1 cellular context compared by ENCODE assay signal in the genomic region with DNA sequence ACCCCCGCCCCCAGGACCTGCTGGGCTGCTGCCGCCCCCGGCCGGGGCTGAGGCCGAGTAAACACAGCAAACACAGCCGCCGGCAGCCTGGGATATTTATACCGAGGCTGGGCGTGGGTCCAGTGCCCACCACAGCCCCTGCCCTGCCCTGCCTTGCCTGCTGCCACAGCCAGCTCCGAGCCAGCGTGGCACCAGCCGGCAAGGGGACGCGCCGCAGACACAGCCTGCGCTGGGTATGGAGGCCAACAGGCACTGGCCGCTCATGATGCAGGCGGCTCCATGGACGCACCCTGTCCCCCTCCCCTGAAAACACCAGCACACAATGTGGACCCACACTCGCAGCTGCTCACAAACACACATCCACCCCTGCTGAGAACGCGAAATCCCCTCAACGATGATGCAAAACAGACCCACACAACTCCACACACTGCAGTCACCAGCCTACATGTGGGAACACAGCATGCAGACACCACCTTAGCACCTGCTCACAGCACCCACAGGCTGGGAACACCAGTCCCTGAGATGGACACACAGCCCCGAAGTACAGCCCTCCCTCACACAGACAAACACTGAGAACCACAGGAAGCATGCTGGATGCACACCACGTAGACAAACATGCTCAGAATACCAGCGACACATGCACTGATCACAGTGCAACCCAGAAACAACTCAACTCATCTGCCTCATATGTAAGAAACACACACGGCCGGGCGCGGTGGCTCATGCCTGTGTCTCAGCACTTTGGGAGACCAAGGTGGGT.
TF ChIP-seq lines count a peak whose summit lies in the region.

No MANE protein-coding gene starts in this region.

TF ChIP-seq in HepG2, 621 proteins besides CTCF, POLR2A, EP300 and RAD21 (continued from another document):
- no peak for TF ChIP-seq SMAD9 (CRISPR knock-in tag; IDR thresholded peaks at IDR 0.05)
- TF ChIP-seq, protein P1, sequence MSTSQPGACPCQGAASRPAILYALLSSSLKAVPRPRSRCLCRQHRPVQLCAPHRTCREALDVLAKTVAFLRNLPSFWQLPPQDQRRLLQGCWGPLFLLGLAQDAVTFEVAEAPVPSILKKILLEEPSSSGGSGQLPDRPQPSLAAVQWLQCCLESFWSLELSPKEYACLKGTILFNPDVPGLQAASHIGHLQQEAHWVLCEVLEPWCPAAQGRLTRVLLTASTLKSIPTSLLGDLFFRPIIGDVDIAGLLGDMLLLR (CRISPR knock-in tag; IDR thresholded peaks at IDR 0.05), result no peak
- TF ChIP-seq ETV5 (CRISPR knock-in tag; IDR thresholded peaks at IDR 0.05; ENCODE audit: borderline replicate concordance), result peak; percentile 44; the same call in 1 of the 2 replicates
- 0 out of 2 replicates have a peak, but pooled peaks have one; percentile 33 for TF ChIP-seq ZNF235 (CRISPR knock-in tag; IDR thresholded peaks at IDR 0.05; ENCODE audit: borderline replicate concordance)
- TF ChIP-seq ZNF224 (CRISPR knock-in tag; IDR thresholded peaks at IDR 0.05), result no peak
- TF ChIP-seq MXI1 (IDR thresholded peaks at IDR 0.05; ENCODE audit: borderline replicate concordance, low read depth, low read length), result peak; percentile 44; the same call in 1 of the 3 replicates
- TF ChIP-seq GATAD2A (CRISPR knock-in tag; IDR thresholded peaks at IDR 0.05), result peak; percentile 38; the same call in 1 of the 2 replicates
- 0 out of 2 replicates have a peak, but pooled peaks have one; percentile 56 for TF ChIP-seq ZNF343 (CRISPR knock-in tag; IDR thresholded peaks at IDR 0.05)
- no peak for TF ChIP-seq CEBPB (IDR thresholded peaks at IDR 0.05; ENCODE audit: borderline replicate concordance, low read depth, low read length)
- TF ChIP-seq FOXC1 (CRISPR knock-in tag; IDR thresholded peaks at IDR 0.05; ENCODE audit: borderline replicate concordance), result no peak
- TF ChIP-seq ZSCAN20 (CRISPR knock-in tag; IDR thresholded peaks at IDR 0.05; ENCODE audit: borderline replicate concordance), result no peak
- TF ChIP-seq, protein P2, sequence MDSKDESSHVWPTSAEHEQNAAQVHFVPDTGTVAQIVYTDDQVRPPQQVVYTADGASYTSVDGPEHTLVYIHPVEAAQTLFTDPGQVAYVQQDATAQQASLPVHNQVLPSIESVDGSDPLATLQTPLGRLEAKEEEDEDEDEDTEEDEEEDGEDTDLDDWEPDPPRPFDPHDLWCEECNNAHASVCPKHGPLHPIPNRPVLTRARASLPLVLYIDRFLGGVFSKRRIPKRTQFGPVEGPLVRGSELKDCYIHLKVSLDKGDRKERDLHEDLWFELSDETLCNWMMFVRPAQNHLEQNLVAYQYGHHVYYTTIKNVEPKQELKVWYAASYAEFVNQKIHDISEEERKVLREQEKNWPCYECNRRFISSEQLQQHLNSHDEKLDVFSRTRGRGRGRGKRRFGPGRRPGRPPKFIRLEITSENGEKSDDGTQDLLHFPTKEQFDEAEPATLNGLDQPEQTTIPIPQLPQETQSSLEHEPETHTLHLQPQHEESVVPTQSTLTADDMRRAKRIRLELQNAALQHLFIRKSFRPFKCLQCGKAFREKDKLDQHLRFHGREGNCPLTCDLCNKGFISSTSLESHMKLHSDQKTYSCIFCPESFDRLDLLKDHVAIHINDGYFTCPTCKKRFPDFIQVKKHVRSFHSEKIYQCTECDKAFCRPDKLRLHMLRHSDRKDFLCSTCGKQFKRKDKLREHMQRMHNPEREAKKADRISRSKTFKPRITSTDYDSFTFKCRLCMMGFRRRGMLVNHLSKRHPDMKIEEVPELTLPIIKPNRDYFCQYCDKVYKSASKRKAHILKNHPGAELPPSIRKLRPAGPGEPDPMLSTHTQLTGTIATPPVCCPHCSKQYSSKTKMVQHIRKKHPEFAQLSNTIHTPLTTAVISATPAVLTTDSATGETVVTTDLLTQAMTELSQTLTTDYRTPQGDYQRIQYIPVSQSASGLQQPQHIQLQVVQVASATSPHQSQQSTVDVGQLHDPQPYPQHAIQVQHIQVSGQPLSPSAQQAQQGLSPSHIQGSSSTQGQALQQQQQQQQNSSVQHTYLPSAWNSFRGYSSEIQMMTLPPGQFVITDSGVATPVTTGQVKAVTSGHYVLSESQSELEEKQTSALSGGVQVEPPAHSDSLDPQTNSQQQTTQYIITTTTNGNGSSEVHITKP (CRISPR knock-in tag; IDR thresholded peaks at IDR 0.05; ENCODE audit: low read depth), result 0 out of 2 replicates have a peak, but pooled peaks have one; percentile 9
- peak; percentile 38 for TF ChIP-seq HDAC1 (CRISPR knock-in tag; IDR thresholded peaks at IDR 0.05)
- no peak for TF ChIP-seq ZBTB1 (CRISPR knock-in tag; IDR thresholded peaks at IDR 0.05; ENCODE audit: borderline replicate concordance)
- TF ChIP-seq ZNF292 (CRISPR knock-in tag; IDR thresholded peaks at IDR 0.05; ENCODE audit: borderline replicate concordance, low read depth), result no peak
- peak; percentile 52 for TF ChIP-seq SRSF1 (optimal IDR thresholded peaks at IDR 0.05; ENCODE audit: low read depth, low read length)
- peak; percentile 21; the same call in 1 of the 2 replicates for TF ChIP-seq FOXK1 (CRISPR knock-in tag; IDR thresholded peaks at IDR 0.05; ENCODE audit: borderline replicate concordance, low read depth)
- TF ChIP-seq FOXA1 (IDR thresholded peaks at IDR 0.05), result no peak
- TF ChIP-seq FOXA1 (CRISPR knock-in tag; IDR thresholded peaks at IDR 0.05), result peak; percentile 62
- peak; percentile 9; the same call in 1 of the 2 replicates for TF ChIP-seq SAP130 (CRISPR knock-in tag; IDR thresholded peaks at IDR 0.05; ENCODE audit: low read depth)
- TF ChIP-seq KLF9 (CRISPR knock-in tag; IDR thresholded peaks at IDR 0.05; ENCODE audit: low read depth), result no peak
- no peak for TF ChIP-seq MBNL3 (CRISPR knock-in tag; conservative IDR thresholded peaks at IDR 0.05)
- peak; percentile 65; the same call in 1 of the 2 replicates for TF ChIP-seq ZNF564 (CRISPR knock-in tag; IDR thresholded peaks at IDR 0.05)
- TF ChIP-seq, protein P3, sequence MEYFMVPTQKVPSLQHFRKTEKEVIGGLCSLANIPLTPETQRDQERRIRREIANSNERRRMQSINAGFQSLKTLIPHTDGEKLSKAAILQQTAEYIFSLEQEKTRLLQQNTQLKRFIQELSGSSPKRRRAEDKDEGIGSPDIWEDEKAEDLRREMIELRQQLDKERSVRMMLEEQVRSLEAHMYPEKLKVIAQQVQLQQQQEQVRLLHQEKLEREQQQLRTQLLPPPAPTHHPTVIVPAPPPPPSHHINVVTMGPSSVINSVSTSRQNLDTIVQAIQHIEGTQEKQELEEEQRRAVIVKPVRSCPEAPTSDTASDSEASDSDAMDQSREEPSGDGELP (IDR thresholded peaks at IDR 0.05; ENCODE audit: borderline replicate concordance, low read depth), result no peak
